12 cellular contexts compared by ENCODE assay signal in the genomic region with DNA sequence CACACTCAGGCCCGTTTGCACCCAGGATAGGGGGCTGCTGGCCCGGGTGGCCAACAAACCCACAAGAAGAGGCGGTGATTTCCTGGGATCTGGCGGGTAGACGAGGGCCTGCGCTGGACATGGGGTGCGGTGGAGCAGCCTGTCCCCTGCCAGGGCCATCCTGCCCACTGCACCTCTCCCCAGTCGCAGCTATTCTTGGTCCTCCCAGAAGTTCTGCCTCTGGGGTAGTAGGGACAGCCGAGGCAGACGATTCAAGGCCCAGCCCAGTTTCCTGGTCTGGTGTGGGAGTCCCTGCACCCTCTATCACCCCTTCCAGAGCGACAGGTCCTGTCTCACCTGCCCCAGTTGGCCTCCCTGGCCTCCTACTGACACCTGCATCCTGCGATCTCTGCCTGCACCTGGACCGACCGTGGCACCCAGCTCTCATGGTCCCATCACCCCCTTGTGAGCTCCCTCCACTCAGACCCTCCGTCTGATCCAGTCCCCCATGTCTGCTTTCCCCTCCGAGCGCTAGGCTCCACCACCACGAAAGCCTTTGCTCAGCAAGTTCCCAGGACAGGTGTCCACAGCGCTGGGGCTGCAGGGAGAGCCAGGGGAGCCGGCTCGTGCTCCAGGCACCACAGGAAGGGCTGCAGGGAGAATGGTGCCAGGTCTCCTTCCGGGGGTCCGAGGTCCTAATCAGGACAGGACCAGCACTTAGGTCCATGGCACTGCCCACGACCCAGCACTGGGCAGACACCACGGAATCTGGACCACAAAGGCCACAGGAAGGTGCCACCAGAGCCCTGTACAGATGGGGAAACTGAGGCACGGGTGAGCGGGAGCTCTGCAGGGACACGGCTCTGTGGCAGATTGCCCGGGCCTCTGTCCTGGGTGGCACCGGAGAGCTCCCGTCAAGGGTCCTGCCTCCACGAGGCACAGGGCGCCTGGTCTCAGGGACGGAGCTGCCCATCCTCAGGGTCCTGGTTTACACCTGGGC. TPM values are rescaled to one million over a fixed set of nuclear protein-coding genes. Genes with fewer than 3 reads are reported as not detected.
"Had no signal": no experiment of that assay in that cellular context is flagged by ENCODE, and none has a peak within 500 bp of the region (broad histone marks: within the 10 kb centered on the region; RNA-seq: fewer than 3 reads in every experiment).

No MANE protein-coding gene starts in this region.

RNA-seq across cellular contexts. Expression of a gene that starts 1.2 kb away (rescaled TPM):
- total RNA-seq: activated CD4-positive, alpha-beta memory T cell treated with anti-CD3 and anti-CD28 coated beads, Interleukin-2, amount 10 ng/mL, durations not matched to agents 7 days and 5 days; activated CD8-positive, alpha-beta memory T cell treated with anti-CD3 and anti-CD28 coated beads for 36 hours; activated T-helper 2 cell treated with anti-CD3 and anti-CD28 coated beads, Interferon-gamma antibody, Interleukin-2, Interleukin-4, amounts not matched to agents 10 μg/mL and 5 μg/mL and 100 μg/mL, durations not matched to agents 14 hours and 24 hours and 36 hours; adrenal gland; astrocyte; breast epithelium; LHCN-M2; NCI-H460; RPMI7951; SK-MEL-5; T-cell; T-helper 17 cell had no signal
- polyA plus RNA-seq: adrenal gland had no signal

RNA-seq across cellular contexts. Expression of a gene that starts 10.2 kb away (rescaled TPM):
- total RNA-seq: activated CD4-positive, alpha-beta memory T cell treated with anti-CD3 and anti-CD28 coated beads, Interleukin-2, amount 10 ng/mL, durations not matched to agents 7 days and 5 days; activated CD8-positive, alpha-beta memory T cell treated with anti-CD3 and anti-CD28 coated beads for 36 hours; activated T-helper 2 cell treated with anti-CD3 and anti-CD28 coated beads, Interferon-gamma antibody, Interleukin-2, Interleukin-4, amounts not matched to agents 10 μg/mL and 5 μg/mL and 100 μg/mL, durations not matched to agents 14 hours and 24 hours and 36 hours; adrenal gland; astrocyte; breast epithelium; LHCN-M2; NCI-H460; RPMI7951; SK-MEL-5; T-cell; T-helper 17 cell had no signal
